ENCODE assay signal across 15 cellular contexts in genomic region chr15:66840615-66841014, GRCh38.
DNase-seq lines count a peak whose midpoint lies in the region; ATAC-seq and TF ChIP-seq lines count a peak whose summit lies in the region.
"Had no signal": no experiment of that assay in that cellular context is flagged by ENCODE, and none has a peak within 500 bp of the region (broad histone marks: within the 10 kb centered on the region; RNA-seq: fewer than 3 reads in every experiment).

No MANE protein-coding gene starts in this region.

- peaks cover 15% of the 10 kb centered on the region for H3F3A ChIP-seq in PC-9 (ENCODE audit: insufficient read depth, low read depth)

- POLR2A ChIA-PET in HCT116 (lab: Charles Lee): no interaction called here
- POLR2A ChIA-PET in PC-9 (lab: Charles Lee; ENCODE audit: unreplicated experiment): interaction anchor here (0.6 kb wide), 1 partner anchor 10 kb away, joined by 4 read pairs; no protein-coding TSS in a partner anchor

- WGBS in stomach, 5 donors: 29 to 92% (median 41%) methylated on average over 2 of the region's 2 CpGs

- no peak overlapping the region for H3K9ac ChIP-seq in HCT116 (ENCODE audit: low read length)
- H3K9ac ChIP-seq: BLaER1 treated with 17β-estradiol and CSF1 and Interleukin-3, amounts not matched to agents 10 nM and 100 nM; parathyroid adenoma had no signal

- H3K79me2 ChIP-seq in HCT116 (ENCODE audit: insufficient read depth, low read length) (no peaks in the 10 kb centered on the region), PC-9 (ENCODE audit: low read depth) (no peaks in the 10 kb centered on the region)
- H3K79me2 ChIP-seq: parathyroid adenoma had no signal

- H3K9me3 ChIP-seq in HCT116 (ENCODE audit: control insufficient read depth in 1 of 2, insufficient read depth in 1 of 2, low read depth in 1 of 2, low read length in 2 of 2): no peaks in the 10 kb centered on the region
- no peaks in the 10 kb centered on the region for H3K9me3 ChIP-seq in PC-9 (ENCODE audit: insufficient read depth, low read depth)
- H3K9me3 ChIP-seq in stomach: no peaks in the 10 kb centered on the region

- H3K4me1 ChIP-seq in HCT116 (ENCODE audit: control insufficient read depth in 1 of 2, insufficient read depth in 2 of 2, low read length in 2 of 2) (peaks cover 33 to 46% of the 10 kb centered on the region in 2 experiments), PC-9 (replicated peaks; ENCODE audit: insufficient read depth) (peaks cover 37% of the 10 kb centered on the region), stomach (peaks cover 19 to 33% (median 20%) of the 10 kb centered on the region in 4 donors)

- RAD21 ChIA-PET in HCT116 (lab: Charles Lee; ENCODE audit: low non-redundant PET in 1 of 2, low total read pairs in 2 of 2, uncharacterized antibody in 2 of 2, unreplicated experiment in 2 of 2): no interaction called here

- H3K27ac ChIP-seq in HCT116 (ENCODE audit: low read depth, low read length) (no peak overlapping the region), PC-9 (peak overlapping the region; percentile 81), stomach (peak overlapping the region in 4 of 5 donors; percentile 91 to 96 (median 95))
- H3K27ac ChIP-seq: BLaER1 treated with 17β-estradiol and CSF1 and Interleukin-3, amounts not matched to agents 10 nM and 100 nM; parathyroid adenoma had no signal

- H3K4me1 Mint-ChIP-seq in activated T-cell treated with anti-CD3 and anti-CD28 coated beads, Interleukin-2, amount 50 U/mL, for 4 hours (ENCODE audit: low read depth): peaks cover 5% of the 10 kb centered on the region

- TF ChIP-seq CTCF in HCT116 (IDR thresholded peaks at IDR 0.05 in 2 of 3, conservative IDR thresholded peaks at IDR 0.05 in 1 of 3; ENCODE audit: borderline replicate concordance in 1 of 3, insufficient read depth in 1 of 3, low read depth in 2 of 3, low read length in 2 of 3) (no peak), PC-9 (conservative IDR thresholded peaks at IDR 0.05) (no peak), fibroblast of villous mesenchyme (IDR thresholded peaks at IDR 0.05; ENCODE audit: insufficient read depth, low read depth, low read length) (no peak), stomach (IDR thresholded peaks at IDR 0.05) (no peak)

- intact Hi-C loops in HCT116 (cut with micrococcal nuclease): loop anchor here (5.0 kb wide), 1 partner anchor 38 kb away; no protein-coding TSS in a partner anchor
- intact Hi-C loops in PC-9 (cut with micrococcal nuclease; ENCODE audit: unreplicated experiment): no loop called here
- intact Hi-C loops in stomach (cut with DNase I; ENCODE audit: low total_unique reads): no loop called here

- no peaks in the 10 kb centered on the region for H3K9me3 Mint-ChIP-seq in activated T-cell treated with anti-CD3 and anti-CD28 coated beads, Interleukin-2, amount 50 U/mL, for 4 hours
- H3K9me3 Mint-ChIP-seq: activated naive CD8-positive, alpha-beta T cell treated with anti-CD3 and anti-CD28 coated beads, Interleukin-2, amount 10 ng/mL, durations not matched to agents 7 days and 5 days; T-cell had no signal

- H3K36me3 ChIP-seq in HCT116 (ENCODE audit: control insufficient read depth in 1 of 2, insufficient read depth in 2 of 2, low read length in 2 of 2): no peaks in the 10 kb centered on the region
- H3K36me3 ChIP-seq in PC-9 (ENCODE audit: low read depth): no peaks in the 10 kb centered on the region
- H3K36me3 ChIP-seq in stomach: no peaks in the 10 kb centered on the region
- H3K36me3 ChIP-seq: BLaER1 treated with 17β-estradiol and CSF1 and Interleukin-3, amounts not matched to agents 10 nM and 100 nM had no signal

- peak overlapping the region; percentile 93; the same call in 1 of the 2 replicates for H3K4me2 ChIP-seq in HCT116 (ENCODE audit: low read length)
- H3K4me2 ChIP-seq in PC-9: peak overlapping the region; percentile 78
- H3K4me2 ChIP-seq: BLaER1 treated with 17β-estradiol and CSF1 and Interleukin-3, amounts not matched to agents 10 nM and 100 nM had no signal

- no peak for DNase-seq in HCT116 (ENCODE audit: low read depth, low spot score)
- no peak for DNase-seq in PC-9
- peak; percentile 27 for DNase-seq in fibroblast of villous mesenchyme (ENCODE audit: low read depth)
- no peak for DNase-seq in stomach
- DNase-seq in activated T-cell treated with anti-CD3 and anti-CD28 coated beads, Interleukin-2, amount 50 U/mL, for 4 hours: no peak
- DNase-seq in NCI-H510A (lab: John Stamatoyannopoulos, UW): no peak
- DNase-seq in anterior cingulate cortex (lab: John Stamatoyannopoulos, UW): no peak
- DNase-seq: activated CD4-positive, CD25-positive, alpha-beta regulatory T cell treated with anti-CD3 and anti-CD28 coated beads, Interleukin-2, amount 50 U/mL, for 72 hours; activated naive CD8-positive, alpha-beta T cell treated with anti-CD3 and anti-CD28 coated beads, Interleukin-2, amount 10 ng/mL, durations not matched to agents 7 days and 5 days; activated T-cell treated with anti-CD3 and anti-CD28 coated beads for 4 hours; DMS79 treated with DMSO at 0.1 percent for 48 hours; T-cell had no signal

- H2AFZ ChIP-seq in HCT116 (ENCODE audit: low read depth, low read length, poor library complexity, severe bottlenecking) (peak overlapping the region; percentile 38), PC-9 (no peak overlapping the region)
- H2AFZ ChIP-seq: parathyroid adenoma had no signal

- H3K27me3 ChIP-seq in HCT116 (ENCODE audit: insufficient read depth, low read length): no peaks in the 10 kb centered on the region
- H3K27me3 ChIP-seq in PC-9 (ENCODE audit: insufficient read depth, low read depth): no peaks in the 10 kb centered on the region
- H3K27me3 ChIP-seq in stomach: no peaks in the 10 kb centered on the region

- H3K36me3 Mint-ChIP-seq in activated T-cell treated with anti-CD3 and anti-CD28 coated beads, Interleukin-2, amount 50 U/mL, for 4 hours (ENCODE audit: insufficient read depth): no peaks in the 10 kb centered on the region
- H3K36me3 Mint-ChIP-seq: activated naive CD8-positive, alpha-beta T cell treated with anti-CD3 and anti-CD28 coated beads, Interleukin-2, amount 10 ng/mL, durations not matched to agents 7 days and 5 days; T-cell had no signal

- no peak overlapping the region for H3K4me3 Mint-ChIP-seq in activated T-cell treated with anti-CD3 and anti-CD28 coated beads, Interleukin-2, amount 50 U/mL, for 4 hours
- H3K4me3 Mint-ChIP-seq: activated naive CD8-positive, alpha-beta T cell treated with anti-CD3 and anti-CD28 coated beads, Interleukin-2, amount 10 ng/mL, durations not matched to agents 7 days and 5 days had no signal

- H4K20me1 ChIP-seq in HCT116 (ENCODE audit: insufficient read depth) (no peaks in the 10 kb centered on the region), PC-9 (ENCODE audit: insufficient read depth) (no peaks in the 10 kb centered on the region)

- no peaks in the 10 kb centered on the region for H3K9me2 ChIP-seq in HCT116 (ENCODE audit: insufficient read depth)
- H3K9me2 ChIP-seq in PC-9 (ENCODE audit: insufficient read depth): no peaks in the 10 kb centered on the region

- H3K27me3 Mint-ChIP-seq in activated T-cell treated with anti-CD3 and anti-CD28 coated beads, Interleukin-2, amount 50 U/mL, for 4 hours (ENCODE audit: low read depth): peaks cover 34% of the 10 kb centered on the region

- CTCF ChIA-PET in HCT116 (lab: Charles Lee): interaction anchor here (1.0 kb wide), 1 partner anchor 12 kb away, joined by 3 read pairs; no protein-coding TSS in a partner anchor
- CTCF ChIA-PET in PC-9 (lab: Charles Lee): interaction anchor here (0.7 kb wide), 1 partner anchor 42 kb away, joined by 3 read pairs; no protein-coding TSS in a partner anchor

- H3K4me3 ChIP-seq in HCT116 (replicated peaks in 1 of 2; ENCODE audit: low read depth in 1 of 2, low read length in 2 of 2) (no peak overlapping the region), PC-9 (no peak overlapping the region), fibroblast of villous mesenchyme (ENCODE audit: low read depth, low read length) (no peak overlapping the region), stomach (no peak overlapping the region)
- H3K4me3 ChIP-seq: BLaER1 treated with 17β-estradiol and CSF1 and Interleukin-3, amounts not matched to agents 10 nM and 100 nM had no signal

- TF ChIP-seq POLR2A in HCT116 (IDR thresholded peaks at IDR 0.05; ENCODE audit: borderline replicate concordance, extremely low read depth, insufficient read depth, insufficient read length) (no peak), stomach (IDR thresholded peaks at IDR 0.05) (no peak)

- no peak for TF ChIP-seq RAD21 in HCT116 (IDR thresholded peaks at IDR 0.05; ENCODE audit: low read depth)

- ATAC-seq in HCT116 (no peak), HG02610 (IDR thresholded peaks at IDR 0.05; ENCODE audit: unreplicated experiment) (no peak)
- ATAC-seq in activated T-cell treated with anti-CD3 and anti-CD28 coated beads, Interleukin-2, amount 50 U/mL, for 4 hours: no peak
- ATAC-seq: T-cell had no signal

- TF ChIP-seq EP300 in stomach (IDR thresholded peaks at IDR 0.05): no peak

- BruUV-seq in HCT116 (replicated peaks; lab: Mats Ljungman, UMichigan) (no TSS peak), PC-9 (replicated peaks; lab: Mats Ljungman, UMichigan) (no TSS peak)

TF ChIP-seq in HCT116, 20 proteins besides CTCF, POLR2A, EP300 and RAD21 (continues in another document):
- TF ChIP-seq ZFX (IDR thresholded peaks at IDR 0.05) (no peak), SP1 (IDR thresholded peaks at IDR 0.05; ENCODE audit: low read depth) (no peak), ELF1 (IDR thresholded peaks at IDR 0.05; ENCODE audit: borderline replicate concordance, low read depth) (no peak)
- TF ChIP-seq, protein P1, sequence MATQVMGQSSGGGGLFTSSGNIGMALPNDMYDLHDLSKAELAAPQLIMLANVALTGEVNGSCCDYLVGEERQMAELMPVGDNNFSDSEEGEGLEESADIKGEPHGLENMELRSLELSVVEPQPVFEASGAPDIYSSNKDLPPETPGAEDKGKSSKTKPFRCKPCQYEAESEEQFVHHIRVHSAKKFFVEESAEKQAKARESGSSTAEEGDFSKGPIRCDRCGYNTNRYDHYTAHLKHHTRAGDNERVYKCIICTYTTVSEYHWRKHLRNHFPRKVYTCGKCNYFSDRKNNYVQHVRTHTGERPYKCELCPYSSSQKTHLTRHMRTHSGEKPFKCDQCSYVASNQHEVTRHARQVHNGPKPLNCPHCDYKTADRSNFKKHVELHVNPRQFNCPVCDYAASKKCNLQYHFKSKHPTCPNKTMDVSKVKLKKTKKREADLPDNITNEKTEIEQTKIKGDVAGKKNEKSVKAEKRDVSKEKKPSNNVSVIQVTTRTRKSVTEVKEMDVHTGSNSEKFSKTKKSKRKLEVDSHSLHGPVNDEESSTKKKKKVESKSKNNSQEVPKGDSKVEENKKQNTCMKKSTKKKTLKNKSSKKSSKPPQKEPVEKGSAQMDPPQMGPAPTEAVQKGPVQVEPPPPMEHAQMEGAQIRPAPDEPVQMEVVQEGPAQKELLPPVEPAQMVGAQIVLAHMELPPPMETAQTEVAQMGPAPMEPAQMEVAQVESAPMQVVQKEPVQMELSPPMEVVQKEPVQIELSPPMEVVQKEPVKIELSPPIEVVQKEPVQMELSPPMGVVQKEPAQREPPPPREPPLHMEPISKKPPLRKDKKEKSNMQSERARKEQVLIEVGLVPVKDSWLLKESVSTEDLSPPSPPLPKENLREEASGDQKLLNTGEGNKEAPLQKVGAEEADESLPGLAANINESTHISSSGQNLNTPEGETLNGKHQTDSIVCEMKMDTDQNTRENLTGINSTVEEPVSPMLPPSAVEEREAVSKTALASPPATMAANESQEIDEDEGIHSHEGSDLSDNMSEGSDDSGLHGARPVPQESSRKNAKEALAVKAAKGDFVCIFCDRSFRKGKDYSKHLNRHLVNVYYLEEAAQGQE (IDR thresholded peaks at IDR 0.05; ENCODE audit: low read depth): no peak
